14 cellular contexts compared by ENCODE assay signal in the genomic region with DNA sequence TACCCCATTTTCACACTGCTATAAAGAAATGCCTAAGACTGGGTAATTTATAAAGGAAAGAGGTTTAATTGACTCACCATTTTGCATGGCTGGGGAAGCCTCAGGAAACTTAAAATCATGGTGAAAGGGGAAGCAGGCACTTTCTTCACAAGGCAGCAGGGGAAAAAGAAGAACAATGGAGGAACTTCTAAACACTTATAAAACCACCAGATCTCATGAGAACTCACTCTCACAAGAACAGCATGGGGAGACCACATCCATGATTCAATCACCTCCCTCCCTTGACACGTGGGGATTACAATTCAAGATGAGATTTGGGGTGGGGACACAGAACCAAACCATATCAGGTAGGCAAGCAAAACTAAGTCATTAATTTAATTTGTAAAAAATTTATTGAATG.
DNase-seq lines count a peak whose midpoint lies in the region; ATAC-seq and TF ChIP-seq lines count a peak whose summit lies in the region.
"Had no signal": no experiment of that assay in that cellular context is flagged by ENCODE, and none has a peak within 500 bp of the region (broad histone marks: within the 10 kb centered on the region; RNA-seq: fewer than 3 reads in every experiment).

No MANE protein-coding gene starts in this region.

- no peak overlapping the region for H3K4me3 ChIP-seq in BE2C (ENCODE audit: low read depth, low read length)

- H3K36me3 ChIP-seq in BE2C = no peaks in the 10 kb centered on the region

- DNase-seq in MV-4-11 (lab: John Stamatoyannopoulos, UW) (peak; percentile 79), BE2C (no peak), NCI-H446 (lab: John Stamatoyannopoulos, UW) (no peak), globus pallidus (ENCODE audit: low spot score) (no peak)
- DNase-seq: HFFc6; left colon; NCI-H1436; NCI-H82; stimulated activated CD4-positive, alpha-beta T cell treated with anti-CD3 and anti-CD28 coated beads, Interleukin-4, amount 100 ng/mL, for 24 hours had no signal

- ATAC-seq in GM18861 (IDR thresholded peaks at IDR 0.05; ENCODE audit: unreplicated experiment) = peak; percentile 19
- peak; percentile 48 for ATAC-seq in GM21515 (IDR thresholded peaks at IDR 0.05; ENCODE audit: unreplicated experiment)
- peak; percentile 38 for ATAC-seq in HG03039 (IDR thresholded peaks at IDR 0.05; ENCODE audit: unreplicated experiment)
- ATAC-seq in HG02840 (IDR thresholded peaks at IDR 0.05; ENCODE audit: low FRiP score, unreplicated experiment) = no peak
- ATAC-seq: activated naive CD4-positive, alpha-beta T cell treated with anti-CD3 and anti-CD28 coated beads, Interleukin-2, amount 50 U/mL, for 72 hours; left colon had no signal

- no peaks in the 10 kb centered on the region for H3K9me3 ChIP-seq in BE2C

- no peaks in the 10 kb centered on the region for H3K4me1 ChIP-seq in BE2C

- TF ChIP-seq CTCF in BE2C (IDR thresholded peaks at IDR 0.05; ENCODE audit: low read depth, low read length) = no peak

- H3K27me3 ChIP-seq in BE2C = no peaks in the 10 kb centered on the region
